Comparison of ENCODE assay signal across 1 cellular context in genomic region chr1:25546193-25546592, GRCh38.
TF ChIP-seq lines count a peak whose summit lies in the region.

No MANE protein-coding gene starts in this region.

TF ChIP-seq in K562, 482 proteins besides CTCF, POLR2A, EP300 and RAD21:
- no peak for TF ChIP-seq CBX3 (IDR thresholded peaks at IDR 0.05; ENCODE audit: borderline replicate concordance in 1 of 2, low read length in 2 of 2)
- TF ChIP-seq ZNF76 (CRISPR knock-in tag; IDR thresholded peaks at IDR 0.05; ENCODE audit: borderline replicate concordance) = no peak
- TF ChIP-seq RBM25 (IDR thresholded peaks at IDR 0.05; ENCODE audit: low read depth, low read length, severe bottlenecking) = peak; percentile 92
- TF ChIP-seq ZFP36 (IDR thresholded peaks at IDR 0.05; ENCODE audit: low read depth, low read length, partially characterized antibody) = peak; percentile 83
- no peak for TF ChIP-seq JUNB (CRISPR knock-in tag; conservative IDR thresholded peaks at IDR 0.05)
